ENCODE assay signal across 9 cellular contexts in genomic region chr12:43337571-43338497, GRCh38.
DNase-seq lines count a peak whose midpoint lies in the region; ATAC-seq and TF ChIP-seq lines count a peak whose summit lies in the region.
"Had no signal": no experiment of that assay in that cellular context is flagged by ENCODE, and none has a peak within 500 bp of the region (broad histone marks: within the 10 kb centered on the region; RNA-seq: fewer than 3 reads in every experiment).

No MANE protein-coding gene starts in this region.

- peak overlapping the region; percentile 8; the same call in 1 of the 2 replicates for H3K23ac ChIP-seq in IMR-90 (ENCODE audit: low read depth, low read length)

- peak overlapping the region; percentile 95 for H2BK20ac ChIP-seq in IMR-90 (ENCODE audit: low read depth, low read length)

- TF ChIP-seq CTCF in HFFc6 (IDR thresholded peaks at IDR 0.05) (no peak), IMR-90 (conservative IDR thresholded peaks at IDR 0.05; ENCODE audit: low read depth, low read length) (no peak), WERI-Rb-1 (IDR thresholded peaks at IDR 0.05; ENCODE audit: low read depth, low read length) (no peak)

- H4K8ac ChIP-seq in IMR-90 (ENCODE audit: low read depth in 2 of 2, low read length in 2 of 2) = peak overlapping the region in 1 of 2 experiments; percentile 75; a peak in 2 of 4 replicates

- H3K27me3 ChIP-seq in IMR-90 (ENCODE audit: control insufficient read depth, insufficient read depth, low read length) (no peaks in the 10 kb centered on the region), muscle layer of colon (ENCODE audit: control insufficient read depth in 1 of 2, insufficient read depth in 2 of 2, low read length in 2 of 2) (no peaks in the 10 kb centered on the region), WERI-Rb-1 (ENCODE audit: insufficient read depth, low read depth, severe bottlenecking) (no peaks in the 10 kb centered on the region)

- no peaks in the 10 kb centered on the region; the same call in 1 of the 2 replicates for H3K9me3 Mint-ChIP-seq in HFFc6

- no peaks in the 10 kb centered on the region for H4K20me1 ChIP-seq in IMR-90 (ENCODE audit: insufficient read depth, low read length)

- H3K18ac ChIP-seq in IMR-90 (ENCODE audit: low read depth, low read length) = peak overlapping the region; percentile 59; the same call in 1 of the 2 replicates

- H3K27ac Mint-ChIP-seq in HFFc6 = peak overlapping the region; percentile 47; the same call in 1 of the 2 replicates

- H3K9me3 ChIP-seq in IMR-90 (ENCODE audit: control insufficient read depth, insufficient read depth, low read length) (no peaks in the 10 kb centered on the region), muscle layer of colon (ENCODE audit: low read length) (no peaks in the 10 kb centered on the region), WERI-Rb-1 (ENCODE audit: severe bottlenecking) (no peaks in the 10 kb centered on the region)

- H3K9ac ChIP-seq in IMR-90 (ENCODE audit: low read depth, low read length) (no peak overlapping the region), muscle layer of colon (ENCODE audit: low read length) (no peak overlapping the region)

- peaks cover 50% of the 10 kb centered on the region for H3K4me1 Mint-ChIP-seq in HFFc6 (ENCODE audit: low read depth)

- in situ Hi-C loops in IMR-90 (cut with MboI; ENCODE audit: low sequenced_read_pairs) = loop anchor here (5.0 to 10.0 kb wide), 2 partner anchors 753 to 856 kb away; partner anchors contain the start of gene PRICKLE1

- H3K14ac ChIP-seq in IMR-90 (replicated peaks; ENCODE audit: low read depth, low read length) = peak overlapping the region; percentile 7; the same call in 1 of the 2 replicates

- CTCF ChIA-PET in IMR-90 (lab: Yijun Ruan, JAX) = interaction anchor here (0.8 to 2.6 kb wide), 7 partner anchors 11 to 855 kb away, joined by 3 to 10 read pairs (median 3); no protein-coding TSS in a partner anchor

- no peak overlapping the region for H2AK9ac ChIP-seq in IMR-90 (replicated peaks; ENCODE audit: low read depth, low read length, poor library complexity)

- no peak overlapping the region for H4K91ac ChIP-seq in IMR-90 (ENCODE audit: insufficient read depth, low read depth, low read length)

- H3K27me3 Mint-ChIP-seq in HFFc6 (ENCODE audit: insufficient read depth) = no peaks in the 10 kb centered on the region

- peak overlapping the region; percentile 93 for H2BK120ac ChIP-seq in IMR-90 (ENCODE audit: low read depth, low read length)

- 60% methylated on average over 2 of the region's 4 CpGs; no CpG with 5 or more reads in 1 of the 2 experiments for WGBS in IMR-90 (ENCODE audit: extremely low coverage in 2 of 2, insufficient read length in 1 of 2), 2 experiments

- no peak for TF ChIP-seq RAD21 in IMR-90 (IDR thresholded peaks at IDR 0.05; ENCODE audit: low read length)

- peak overlapping the region; percentile 60; the same call in 1 of the 2 replicates for H2AK5ac ChIP-seq in IMR-90 (ENCODE audit: low read depth, low read length)

- ATAC-seq in GM18870 (IDR thresholded peaks at IDR 0.05; ENCODE audit: unreplicated experiment) (peak; percentile 74), IMR-90 (ENCODE audit: low read depth) (no peak)

- no peak for TF ChIP-seq POLR2A in IMR-90 (IDR thresholded peaks at IDR 0.05; ENCODE audit: low read depth, low read length)

- H3K36me3 Mint-ChIP-seq in HFFc6 (ENCODE audit: low read depth) = no peaks in the 10 kb centered on the region

- dilution Hi-C loops in IMR-90 (cut with HindIII; ENCODE audit: low sequenced_read_pairs, unreplicated experiment) = no loop called here

- H2BK15ac ChIP-seq in IMR-90 (ENCODE audit: low read depth, low read length) = peak overlapping the region; percentile 69; the same call in 2 of the 3 replicates

- no peak overlapping the region for H3K56ac ChIP-seq in IMR-90 (ENCODE audit: extremely low read depth, insufficient read depth, low read length)

- H3K4me2 ChIP-seq in IMR-90 (ENCODE audit: low read depth, low read length) = no peak overlapping the region

- DNase-seq in HFFc6 (no peak), IMR-90 (peak; percentile 25), D341Med (ENCODE audit: low spot score) (no peak), SKM-1 (lab: John Stamatoyannopoulos, UW; ENCODE audit: unreplicated experiment) (no peak), posterior vena cava (ENCODE audit: low spot score) (no peak), WERI-Rb-1 (no peak)
- DNase-seq: activated CD8-positive, alpha-beta memory T cell treated with anti-CD3 and anti-CD28 coated beads, Interleukin-2, amount 50 U/mL, for 48 hours had no signal

- H3K36me3 ChIP-seq in IMR-90 (ENCODE audit: control insufficient read depth, insufficient read depth, low read length) (no peaks in the 10 kb centered on the region), muscle layer of colon (ENCODE audit: insufficient read depth, low read length) (no peaks in the 10 kb centered on the region), WERI-Rb-1 (no peaks in the 10 kb centered on the region)

- H3K79me1 ChIP-seq in IMR-90 (ENCODE audit: low read depth in 1 of 2, low read length in 2 of 2) = no peaks in the 10 kb centered on the region

- POLR2A ChIA-PET in IMR-90 (lab: Charles Lee; ENCODE audit: unreplicated experiment) = no interaction called here

- peak overlapping the region; percentile 43; the same call in 1 of the 2 replicates for H4K5ac ChIP-seq in IMR-90 (ENCODE audit: low read depth, low read length)

- H3K4me3 Mint-ChIP-seq in HFFc6 = peak overlapping the region; percentile 49; the same call in 1 of the 2 replicates

- H3K4me1 ChIP-seq in IMR-90 (ENCODE audit: control insufficient read depth, insufficient read depth, low read length) (peaks cover 4% of the 10 kb centered on the region), muscle layer of colon (ENCODE audit: insufficient read depth, low read length) (peaks cover 7% of the 10 kb centered on the region)

- H3K27ac ChIP-seq in IMR-90 (ENCODE audit: insufficient read depth, low read length) (no peak overlapping the region), muscle layer of colon (ENCODE audit: low read depth, low read length) (peak overlapping the region; percentile 19), WERI-Rb-1 (no peak overlapping the region)

- intact Hi-C loops in IMR-90 (cut with micrococcal nuclease) = loop anchor here (1.0 to 10.0 kb wide), 11 partner anchors 55 to 1211 kb away; no protein-coding TSS in a partner anchor
- intact Hi-C loops in posterior vena cava (cut with DNase I) = no loop called here

- H3K4me3 ChIP-seq in IMR-90 (ENCODE audit: insufficient read depth, low read depth, low read length) = no peak overlapping the region
- no peak overlapping the region for H3K4me3 ChIP-seq in muscle layer of colon (ENCODE audit: low read depth in 1 of 2, low read length in 2 of 2)
- H3K4me3 ChIP-seq in WERI-Rb-1 (ENCODE audit: low read depth, low read length) = no peak overlapping the region

- peak overlapping the region; percentile 81; the same call in 1 of the 2 replicates for H3K4ac ChIP-seq in IMR-90 (ENCODE audit: low read depth, low read length)

- BruUV-seq in IMR-90 (replicated peaks; lab: Mats Ljungman, UMichigan) = no TSS peak

- H2AFZ ChIP-seq in IMR-90 (replicated peaks; ENCODE audit: low read length, poor library complexity) = no peak overlapping the region

- H3K9me1 ChIP-seq in IMR-90 (ENCODE audit: insufficient read depth, low read length) = no peaks in the 10 kb centered on the region

- H2BK5ac ChIP-seq in IMR-90 (ENCODE audit: low read depth, low read length, poor library complexity, severe bottlenecking) = peak overlapping the region; percentile 68

TF ChIP-seq in IMR-90, 13 proteins besides CTCF, POLR2A, EP300 and RAD21:
- TF ChIP-seq RCOR1 (IDR thresholded peaks at IDR 0.05; ENCODE audit: insufficient replicate concordance, low read length) (no peak), RFX5 (IDR thresholded peaks at IDR 0.05; ENCODE audit: low read depth, low read length) (no peak), MXI1 (IDR thresholded peaks at IDR 0.05; ENCODE audit: borderline replicate concordance, low read depth, low read length) (no peak), FOS (IDR thresholded peaks at IDR 0.05; ENCODE audit: low read depth, low read length) (no peak), MAFK (IDR thresholded peaks at IDR 0.05; ENCODE audit: low read depth, low read length) (no peak), USF2 (IDR thresholded peaks at IDR 0.05; ENCODE audit: low read depth, low read length) (no peak), BHLHE40 (IDR thresholded peaks at IDR 0.05; ENCODE audit: low read depth, low read length) (no peak), CEBPB (IDR thresholded peaks at IDR 0.05; ENCODE audit: low read depth, low read length) (no peak), NFE2L2 (IDR thresholded peaks at IDR 0.05; ENCODE audit: low read depth, low read length) (no peak), CHD1 (IDR thresholded peaks at IDR 0.05; ENCODE audit: low read depth, low read length) (no peak), SMC3 (IDR thresholded peaks at IDR 0.05; ENCODE audit: low read depth, low read length) (no peak), MAZ (IDR thresholded peaks at IDR 0.05; ENCODE audit: borderline replicate concordance, low read depth, low read length) (no peak), ELK1 (IDR thresholded peaks at IDR 0.05; ENCODE audit: borderline replicate concordance, low read depth, low read length) (no peak)
TF ChIP-seq in IMR-90: peak in this region for 0.
